Comparison of ENCODE assay signal across 8 cellular contexts in genomic region chr10:96306516-96306915, GRCh38.
DNase-seq lines count a peak whose midpoint lies in the region; ATAC-seq and TF ChIP-seq lines count a peak whose summit lies in the region.

No MANE protein-coding gene starts in this region.

- no peaks in the 10 kb centered on the region for H3K9me3 Mint-ChIP-seq in stimulated activated effector memory CD8-positive, alpha-beta T cell treated with anti-CD3 and anti-CD28 coated beads, Interleukin-12 subunit alpha, Interleukin-12 subunit beta, amount 100 ng/mL, for 72 hours

- TF ChIP-seq POLR2A in GM18505 (IDR thresholded peaks at IDR 0.05; ENCODE audit: borderline replicate concordance, extremely low read depth, insufficient read depth, insufficient read length), result no peak

- peak; percentile 62 for ATAC-seq in GM18505 (IDR thresholded peaks at IDR 0.05; ENCODE audit: unreplicated experiment)
- ATAC-seq in stimulated activated effector memory CD8-positive, alpha-beta T cell treated with anti-CD3 and anti-CD28 coated beads, Interleukin-12 subunit alpha, Interleukin-12 subunit beta, amount 100 ng/mL, for 72 hours, result no peak
- ATAC-seq in GM18517 (IDR thresholded peaks at IDR 0.05; ENCODE audit: unreplicated experiment), result no peak

- H3K27ac Mint-ChIP-seq in stimulated activated effector memory CD8-positive, alpha-beta T cell treated with anti-CD3 and anti-CD28 coated beads, Interleukin-12 subunit alpha, Interleukin-12 subunit beta, amount 100 ng/mL, for 72 hours, result no peak overlapping the region

- no peaks in the 10 kb centered on the region for H3K36me3 Mint-ChIP-seq in stimulated activated effector memory CD8-positive, alpha-beta T cell treated with anti-CD3 and anti-CD28 coated beads, Interleukin-12 subunit alpha, Interleukin-12 subunit beta, amount 100 ng/mL, for 72 hours

- peak; percentile 12 for DNase-seq in AG08396 (ENCODE audit: low spot score)
- peak; percentile 12 for DNase-seq in NCI-H69 (lab: John Stamatoyannopoulos, UW)
- DNase-seq in inferior parietal cortex (ENCODE audit: extremely low spot score), result peak; percentile 36
- no peak for DNase-seq in stimulated activated effector memory CD8-positive, alpha-beta T cell treated with anti-CD3 and anti-CD28 coated beads, Interleukin-12 subunit alpha, Interleukin-12 subunit beta, amount 100 ng/mL, for 72 hours (ENCODE audit: low spot score in 2 of 2)
- DNase-seq in DMS153 treated with DMSO at 0.1 percent for 48 hours (lab: John Stamatoyannopoulos, UW; ENCODE audit: unreplicated experiment), result no peak
- no peak for DNase-seq in NCI-H748 (lab: John Stamatoyannopoulos, UW; ENCODE audit: unreplicated experiment)

- H3K4me3 Mint-ChIP-seq in stimulated activated effector memory CD8-positive, alpha-beta T cell treated with anti-CD3 and anti-CD28 coated beads, Interleukin-12 subunit alpha, Interleukin-12 subunit beta, amount 100 ng/mL, for 72 hours, result no peak overlapping the region

- no peaks in the 10 kb centered on the region for H3K4me1 Mint-ChIP-seq in stimulated activated effector memory CD8-positive, alpha-beta T cell treated with anti-CD3 and anti-CD28 coated beads, Interleukin-12 subunit alpha, Interleukin-12 subunit beta, amount 100 ng/mL, for 72 hours

Comparison
In these comparisons a context has a peak if more than half of its experiments do, and no peak if none do; other contexts are left out.
1. DNase-seq: peak in AG08396 (single experiment), NCI-H69 (single experiment) and inferior parietal cortex (single experiment); none in stimulated activated effector memory CD8-positive, alpha-beta T cell treated with anti-CD3 and anti-CD28 coated beads, Interleukin-12 subunit alpha, Interleukin-12 subunit beta, amount 100 ng/mL, for 72 hours (0 of 2), DMS153 treated with DMSO at 0.1 percent for 48 hours (single experiment) and NCI-H748 (single experiment).